Comparison of ENCODE assay signal across 13 cellular contexts in the genomic region with DNA sequence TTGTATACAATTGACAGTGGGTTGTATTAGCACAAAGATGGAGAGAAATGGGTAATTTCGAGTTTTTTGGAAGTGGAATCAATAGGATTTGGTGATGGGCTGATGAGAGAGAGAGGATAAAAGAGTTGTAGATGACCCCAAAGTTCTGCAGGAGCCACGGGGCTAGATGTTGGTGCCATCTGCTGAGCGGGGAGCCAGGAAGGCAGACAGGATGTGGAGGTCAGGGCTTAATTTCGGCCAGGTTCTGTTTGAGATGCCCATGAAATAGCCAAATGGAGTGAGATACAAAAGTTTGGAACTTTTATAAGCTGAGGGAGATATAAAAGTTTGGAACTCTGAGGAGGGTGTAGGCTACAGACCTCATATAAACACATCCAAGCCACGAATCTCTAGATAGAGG. TPM values are rescaled to one million over a fixed set of nuclear protein-coding genes. Genes with fewer than 3 reads are reported as not detected.
DNase-seq lines count a peak whose midpoint lies in the region; TF ChIP-seq lines count a peak whose summit lies in the region.
"Had no signal": no experiment of that assay in that cellular context is flagged by ENCODE, and none has a peak within 500 bp of the region (broad histone marks: within the 10 kb centered on the region; RNA-seq: fewer than 3 reads in every experiment).

No MANE protein-coding gene starts in this region.

- peaks cover 23 to 42% of the 10 kb centered on the region in 2 donors for H3K9me3 ChIP-seq in CD4-positive, alpha-beta memory T cell (ENCODE audit: control insufficient read depth in 1 of 2, low read length in 2 of 2)
- no peaks in the 10 kb centered on the region for H3K9me3 ChIP-seq in parathyroid adenoma (ENCODE audit: control insufficient read depth, low read length)
- H3K9me3 ChIP-seq: body of pancreas had no signal

- H3K4me3 Mint-ChIP-seq in CD4-positive, alpha-beta memory T cell: peak overlapping the region; percentile 98 to 100 (median 100)
- H3K4me3 Mint-ChIP-seq in dendritic cell treated with granulocyte-macrophage colony-stimulating factor and Interleukin-4, amounts not matched to agents 40 ng/mL and 50 ng/mL, for 4 days: peak overlapping the region; percentile 72

- no peaks in the 10 kb centered on the region for H4K20me1 ChIP-seq in KMS-11 (ENCODE audit: insufficient read depth)

- CTCF ChIA-PET in CD4-positive, alpha-beta memory T cell (lab: Charles Lee; ENCODE audit: partially characterized antibody): interaction anchor here (1.0 to 7.1 kb wide), 19 partner anchors 16 to 186 kb away, joined by 4 to 107 read pairs (median 8); a partner anchor contains a TSS

- H3K9ac ChIP-seq in KMS-11 (no peak overlapping the region), parathyroid adenoma (no peak overlapping the region)

- no peaks in the 10 kb centered on the region for H3K27me3 ChIP-seq in CD4-positive, alpha-beta memory T cell (ENCODE audit: insufficient read depth, low read length)
- H3K27me3 ChIP-seq in KMS-11 (ENCODE audit: insufficient read depth, low read depth) (no peaks in the 10 kb centered on the region), parathyroid adenoma (ENCODE audit: control insufficient read depth, insufficient read depth, low read length) (no peaks in the 10 kb centered on the region)
- H3K27me3 ChIP-seq: body of pancreas had no signal

- H3K36me3 Mint-ChIP-seq in CD4-positive, alpha-beta memory T cell: peaks cover 69 to 70% of the 10 kb centered on the region in 2 donors
- peaks cover 23% of the 10 kb centered on the region for H3K36me3 Mint-ChIP-seq in dendritic cell treated with granulocyte-macrophage colony-stimulating factor and Interleukin-4, amounts not matched to agents 40 ng/mL and 50 ng/mL, for 4 days (ENCODE audit: low read depth)

- H3K9me3 Mint-ChIP-seq in CD4-positive, alpha-beta memory T cell: peaks cover 0 to 66% (median 57%) of the 10 kb centered on the region in 8 donors
- H3K9me3 Mint-ChIP-seq in dendritic cell treated with granulocyte-macrophage colony-stimulating factor and Interleukin-4, amounts not matched to agents 40 ng/mL and 50 ng/mL, for 4 days: peaks cover 11% of the 10 kb centered on the region

- H3K79me2 ChIP-seq in KMS-11 (ENCODE audit: insufficient read depth, low read depth) (no peaks in the 10 kb centered on the region), parathyroid adenoma (no peaks in the 10 kb centered on the region)

- H3K4me2 ChIP-seq in KMS-11 (no peak overlapping the region), parathyroid adenoma (ENCODE audit: low read length) (no peak overlapping the region)

- H3K27me3 Mint-ChIP-seq in CD4-positive, alpha-beta memory T cell: no peaks in the 10 kb centered on the region
- H3K27me3 Mint-ChIP-seq in dendritic cell treated with granulocyte-macrophage colony-stimulating factor and Interleukin-4, amounts not matched to agents 40 ng/mL and 50 ng/mL, for 4 days: no peaks in the 10 kb centered on the region

- DNase-seq in CD4-positive, alpha-beta memory T cell: peak in 1 of 5 donors; percentile 32
- no peak for DNase-seq in activated gamma-delta T cell treated with Interleukin-2 at 50 U/mL for 16 hours
- no peak for DNase-seq in NCI-H345 (lab: John Stamatoyannopoulos, UW)
- no peak for DNase-seq in LoVo (ENCODE audit: low spot score)
- DNase-seq: body of pancreas; GOT3; NCI-H1417; NCI-H69; stimulated activated CD8-positive, alpha-beta memory T cell treated with anti-CD3 and anti-CD28 coated beads, Interleukin-4, amount 100 ng/mL, for 48 hours had no signal

- POLR2A ChIA-PET in CD4-positive, alpha-beta memory T cell (lab: Charles Lee; ENCODE audit: partially characterized antibody): interaction anchor here (0.7 to 16.1 kb wide), 34 partner anchors 12 to 186 kb away, joined by 3 to 777 read pairs (median 22); a partner anchor contains a TSS

- no peak for TF ChIP-seq CTCF in KMS-11 (conservative IDR thresholded peaks at IDR 0.05; ENCODE audit: low read depth, low read length)
- no peak for TF ChIP-seq CTCF in parathyroid adenoma (IDR thresholded peaks at IDR 0.05)

- H3K4me1 Mint-ChIP-seq in CD4-positive, alpha-beta memory T cell: peaks cover 35 to 73% (median 56%) of the 10 kb centered on the region in 4 donors
- peaks cover 40% of the 10 kb centered on the region for H3K4me1 Mint-ChIP-seq in dendritic cell treated with granulocyte-macrophage colony-stimulating factor and Interleukin-4, amounts not matched to agents 40 ng/mL and 50 ng/mL, for 4 days (ENCODE audit: low read depth)

- H3K27ac Mint-ChIP-seq in CD4-positive, alpha-beta memory T cell: peak overlapping the region; percentile 86 to 99 (median 96)
- H3K27ac Mint-ChIP-seq in dendritic cell treated with granulocyte-macrophage colony-stimulating factor and Interleukin-4, amounts not matched to agents 40 ng/mL and 50 ng/mL, for 4 days: peak overlapping the region; percentile 87

- H2AFZ ChIP-seq in KMS-11 (ENCODE audit: low read depth) (peak overlapping the region; percentile 9; the same call in 1 of the 2 replicates), parathyroid adenoma (no peak overlapping the region)

- H3K4me3 ChIP-seq in CD4-positive, alpha-beta memory T cell (ENCODE audit: low read length in 2 of 2): peak overlapping the region; percentile 92 to 96
- H3K4me3 ChIP-seq in KMS-11 (IDR thresholded peaks at IDR 0.05; ENCODE audit: insufficient read depth, low read depth, low read length): no peak overlapping the region
- peak overlapping the region; percentile 45 for H3K4me3 ChIP-seq in parathyroid adenoma (ENCODE audit: low read depth, low read length)
- H3K4me3 ChIP-seq: body of pancreas had no signal

- H3K27ac ChIP-seq in CD4-positive, alpha-beta memory T cell (ENCODE audit: low read depth, low read length): peak overlapping the region; percentile 70
- H3K27ac ChIP-seq in KMS-11 (no peak overlapping the region), parathyroid adenoma (peak overlapping the region; percentile 55)

- intact Hi-C loops in CD4-positive, alpha-beta memory T cell (cut with micrococcal nuclease): loop anchor here (2.0 to 5.0 kb wide), 4 partner anchors 38 to 172 kb away; a partner anchor contains a TSS
- intact Hi-C loops in dendritic cell treated with granulocyte-macrophage colony-stimulating factor and Interleukin-4, amounts not matched to agents 40 ng/mL and 50 ng/mL, for 4 days (cut with micrococcal nuclease): loop anchor here (5.0 kb wide), 1 partner anchor 52 kb away; no protein-coding TSS in a partner anchor

- peaks cover 52% of the 10 kb centered on the region for H3K4me1 ChIP-seq in CD4-positive, alpha-beta memory T cell (ENCODE audit: insufficient read depth, low read length)
- H3K4me1 ChIP-seq in KMS-11 (ENCODE audit: low read depth, poor library complexity, severe bottlenecking): no peaks in the 10 kb centered on the region
- H3K4me1 ChIP-seq in parathyroid adenoma: no peaks in the 10 kb centered on the region
- H3K4me1 ChIP-seq: body of pancreas had no signal

- peaks cover 29% of the 10 kb centered on the region for H3K36me3 ChIP-seq in CD4-positive, alpha-beta memory T cell (ENCODE audit: insufficient read depth, low read length)
- H3K36me3 ChIP-seq in KMS-11 (ENCODE audit: insufficient read depth): no peaks in the 10 kb centered on the region
- no peaks in the 10 kb centered on the region for H3K36me3 ChIP-seq in parathyroid adenoma (ENCODE audit: control insufficient read depth, insufficient read depth, low read length)

RNA-seq across cellular contexts. Expression of a gene that starts 2.1 kb away (rescaled TPM):
- total RNA-seq in CD4-positive, alpha-beta memory T cell: 100 to 1,000 TPM; 418 to 448 TPM
- polyA plus RNA-seq in CD4-positive, alpha-beta memory T cell: 100 to 1,000 TPM; 449 to 613 TPM
- polyA plus RNA-seq: neural cell had no signal

RNA-seq across cellular contexts. Expression of a gene that starts 54.6 kb away (rescaled TPM):
- 100 to 1,000 TPM; 464 to 476 TPM for total RNA-seq in CD4-positive, alpha-beta memory T cell
- polyA plus RNA-seq in CD4-positive, alpha-beta memory T cell: 1,000 to 10,000 TPM in 1 of 2 donors, 100 to 1,000 TPM in 1; 557 to 1,096 TPM
- polyA plus RNA-seq: neural cell had no signal
